Comparison of ENCODE assay signal across 7 cellular contexts in the genomic region with DNA sequence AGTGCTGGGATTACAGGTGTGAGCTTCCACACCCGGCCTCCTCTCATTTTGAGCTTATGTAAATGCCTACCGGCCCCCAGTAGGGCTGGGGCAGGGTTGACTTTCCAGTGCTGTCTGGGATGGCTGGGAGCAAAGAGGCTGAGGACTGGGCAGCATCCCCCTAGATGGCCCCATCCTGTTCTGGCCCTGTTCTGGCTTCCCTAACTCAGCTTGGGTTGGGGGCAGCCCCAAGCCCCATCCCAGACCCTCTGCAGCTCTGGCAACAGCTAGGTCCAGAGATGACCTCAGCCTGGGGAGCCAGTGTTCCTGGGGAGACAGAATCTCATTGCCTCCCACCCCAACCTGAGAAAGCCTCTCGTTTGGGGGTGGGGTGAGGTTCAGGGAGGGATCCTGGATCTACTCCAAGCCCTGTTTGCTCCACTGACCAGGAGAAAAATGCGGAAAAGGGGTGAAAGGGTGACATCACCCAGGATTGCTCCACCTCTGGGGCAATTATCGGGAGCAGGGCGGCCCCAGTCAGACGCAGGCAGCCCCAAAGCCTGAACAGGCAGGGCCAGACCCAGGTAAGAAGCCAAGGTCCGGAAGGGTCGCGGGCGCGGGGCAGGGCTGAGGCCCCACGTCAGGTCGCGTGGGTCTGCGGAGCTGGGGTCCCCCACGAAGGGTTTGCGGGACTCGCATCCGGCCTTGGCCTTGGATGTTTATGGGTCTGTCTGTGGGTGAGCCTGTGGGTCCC. TPM values are rescaled to one million over a fixed set of nuclear protein-coding genes. Genes with fewer than 3 reads are reported as not detected.
DNase-seq lines count a peak whose midpoint lies in the region; TF ChIP-seq lines count a peak whose summit lies in the region.

A gene with protein sequence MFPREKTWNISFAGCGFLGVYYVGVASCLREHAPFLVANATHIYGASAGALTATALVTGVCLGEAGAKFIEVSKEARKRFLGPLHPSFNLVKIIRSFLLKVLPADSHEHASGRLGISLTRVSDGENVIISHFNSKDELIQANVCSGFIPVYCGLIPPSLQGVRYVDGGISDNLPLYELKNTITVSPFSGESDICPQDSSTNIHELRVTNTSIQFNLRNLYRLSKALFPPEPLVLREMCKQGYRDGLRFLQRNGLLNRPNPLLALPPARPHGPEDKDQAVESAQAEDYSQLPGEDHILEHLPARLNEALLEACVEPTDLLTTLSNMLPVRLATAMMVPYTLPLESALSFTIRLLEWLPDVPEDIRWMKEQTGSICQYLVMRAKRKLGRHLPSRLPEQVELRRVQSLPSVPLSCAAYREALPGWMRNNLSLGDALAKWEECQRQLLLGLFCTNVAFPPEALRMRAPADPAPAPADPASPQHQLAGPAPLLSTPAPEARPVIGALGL (plus strand): TSS at position 519 of the 733 bp plus-strand sequence. CDS start 805 bp downstream, outside the sequence.

- peak within 1 kb of the TSS; percentile 36 for H4K91ac ChIP-seq in trophoblast cell (ENCODE audit: low read depth, low read length)

- H3K4ac ChIP-seq in trophoblast cell (ENCODE audit: low read depth, low read length) = no peak within 1 kb of the TSS

- peak within 1 kb of the TSS; percentile 20 for H2BK12ac ChIP-seq in trophoblast cell (ENCODE audit: low read length)

- peak within 1 kb of the TSS; percentile 50 for H2AFZ ChIP-seq in trophoblast cell (ENCODE audit: insufficient read depth, low read length, poor library complexity)

- peak within 1 kb of the TSS; percentile 86 for H3K18ac ChIP-seq in trophoblast cell (ENCODE audit: low read length)

- peaks cover 2% of the 10 kb centered on the region for H3K9me3 ChIP-seq in trophoblast cell (ENCODE audit: insufficient read depth, low read depth, low read length)

- no peak for TF ChIP-seq CTCF in WI38 (IDR thresholded peaks at IDR 0.05; ENCODE audit: low read depth, low read length)

- H3K27ac ChIP-seq in trophoblast cell (ENCODE audit: low read depth, low read length) = peak within 1 kb of the TSS; percentile 18

- H3K27me3 ChIP-seq in trophoblast cell (ENCODE audit: insufficient read depth, low read length) = no peaks in the 10 kb centered on the region

- peak within 1 kb of the TSS; percentile 68 for H4K12ac ChIP-seq in trophoblast cell (ENCODE audit: low read depth, low read length)

- peak within 1 kb of the TSS; percentile 10 for H2BK5ac ChIP-seq in trophoblast cell (ENCODE audit: low read depth, low read length, poor library complexity)

- H3K36me3 ChIP-seq in trophoblast cell (ENCODE audit: control insufficient read depth in 1 of 2, insufficient read depth in 2 of 2, low read length in 2 of 2) = peaks cover 11 to 13% of the 10 kb centered on the region in 2 experiments

- H2BK120ac ChIP-seq in trophoblast cell (ENCODE audit: insufficient read depth, low read length, poor library complexity) = no peak within 1 kb of the TSS

- peak; percentile 78 for DNase-seq in HCEC 1CT
- DNase-seq in glomerular visceral epithelial cell (ENCODE audit: extremely low spot score) = peak; percentile 89
- DNase-seq in trophoblast cell = peak in 1 of 2 donors; percentile 44
- no peak for DNase-seq in activated CD8-positive, alpha-beta memory T cell treated with anti-CD3 and anti-CD28 coated beads for 24 hours
- no peak for DNase-seq in SW480 (ENCODE audit: low spot score)
- DNase-seq in HuH-7 (ENCODE audit: low spot score) = no peak

- H3K4me1 ChIP-seq in trophoblast cell (ENCODE audit: control insufficient read depth in 1 of 2, insufficient read depth in 2 of 2, low read length in 2 of 2) = peaks cover 13 to 14% of the 10 kb centered on the region in 2 experiments

- H3K79me2 ChIP-seq in trophoblast cell (ENCODE audit: control insufficient read depth, insufficient read depth, low read length, poor library complexity) = peaks cover 3% of the 10 kb centered on the region

- H2AK5ac ChIP-seq in trophoblast cell (ENCODE audit: low read length) = peak within 1 kb of the TSS; percentile 8

- H3K23ac ChIP-seq in trophoblast cell (ENCODE audit: low read length) = no peak within 1 kb of the TSS

- H3K4me2 ChIP-seq in trophoblast cell (ENCODE audit: low read length) = peak within 1 kb of the TSS; percentile 96

- peak within 1 kb of the TSS; percentile 66 for H3K4me3 ChIP-seq in WI38 (ENCODE audit: low read depth, low read length)
- H3K4me3 ChIP-seq in trophoblast cell (ENCODE audit: low read depth, low read length) = peak within 1 kb of the TSS; percentile 95

- no CpG with 5 or more reads among the region's 20 CpGs for WGBS in trophoblast cell (ENCODE audit: extremely low coverage, insufficient coverage, insufficient read length)

- peaks cover 7% of the 10 kb centered on the region for H3K79me1 ChIP-seq in trophoblast cell (ENCODE audit: low read length)

- peak within 1 kb of the TSS; percentile 93 for H3K9ac ChIP-seq in trophoblast cell (ENCODE audit: low read length)

- peak within 1 kb of the TSS; percentile 63 for H3K14ac ChIP-seq in trophoblast cell (ENCODE audit: low read length)

- H4K8ac ChIP-seq in trophoblast cell (ENCODE audit: low read depth, low read length) = peak within 1 kb of the TSS; percentile 81

RNA-seq across cellular contexts. Expression of the gene that starts here (rescaled TPM):
- 56.3 and 56.7 TPM in 2 replicates for polyA plus RNA-seq in trophoblast cell (2013)

Comparison
In these comparisons a context has a peak if more than half of its experiments do, and no peak if none do; other contexts are left out.
1. DNase-seq: peak in HCEC 1CT (single experiment) and glomerular visceral epithelial cell (single experiment); none in activated CD8-positive, alpha-beta memory T cell treated with anti-CD3 and anti-CD28 coated beads for 24 hours (single experiment), SW480 (single experiment) and HuH-7 (single experiment).